Comparison of ENCODE assay signal across 31 cellular contexts in the genomic region with DNA sequence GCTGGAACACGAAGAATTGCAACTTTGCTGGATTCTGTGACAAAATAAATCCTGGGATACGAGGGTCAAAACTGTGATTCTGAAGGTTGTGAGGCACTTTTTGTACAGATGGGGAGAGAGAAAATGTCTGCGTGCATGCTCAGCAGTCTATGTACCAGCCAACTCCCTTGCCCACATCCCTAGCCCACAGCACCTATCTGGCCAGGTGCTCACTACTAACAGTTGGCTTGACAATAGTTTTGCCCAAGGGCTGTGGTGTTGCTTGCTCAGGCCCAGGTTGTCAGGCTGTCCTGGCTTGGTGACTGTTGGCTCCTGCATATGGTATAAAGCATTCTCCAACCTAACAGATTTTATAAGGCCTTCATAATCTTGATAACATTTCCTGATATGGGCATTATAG.
"Had no signal": no experiment of that assay in that cellular context is flagged by ENCODE, and none has a peak within 500 bp of the region (broad histone marks: within the 10 kb centered on the region; RNA-seq: fewer than 3 reads in every experiment).

No MANE protein-coding gene starts in this region.

- FAIRE-seq: endometrium, kidney had no signal

- H3K4me1 Mint-ChIP-seq: endodermal cell; immature natural killer cell; mesothelial cell of epicardium; naive B cell; naive thymus-derived CD8-positive, alpha-beta T cell had no signal

- DNase-seq: colonic mucosa; cortex of kidney; effector CD8-positive, alpha-beta T cell; effector memory CD8-positive, alpha-beta T cell; endodermal cell; erythroblast; esophagus squamous epithelium; foreskin fibroblast; foreskin melanocyte; gastrocnemius medialis; glutamatergic neuron; head of caudate nucleus; heart right ventricle; hippocampal formation; immature natural killer cell; islet precursor cell; kidney; kidney glomerular epithelial cell; left cardiac atrium; left lung; left ventricle myocardium superior; lower lobe of right lung; mesenchymal stem cell; mucosa of descending colon; naive B cell; naive thymus-derived CD8-positive, alpha-beta T cell had no signal

- H3K27ac ChIP-seq: colonic mucosa, epithelial cell of prostate, esophagus squamous epithelium, gastrocnemius medialis, heart right ventricle, left lung, lower lobe of right lung had no signal

- H3K9me3 ChIP-seq: colonic mucosa, esophagus squamous epithelium, gastrocnemius medialis, lower lobe of right lung, mucosa of descending colon had no signal

- H3K36me3 Mint-ChIP-seq: immature natural killer cell; mesothelial cell of epicardium; naive B cell; naive thymus-derived CD8-positive, alpha-beta T cell had no signal

- H3K4me1 ChIP-seq: colonic mucosa, esophagus squamous epithelium, gastrocnemius medialis, heart right ventricle, left lung, lower lobe of right lung had no signal

- ATAC-seq: effector memory CD8-positive, alpha-beta T cell; esophagus mucosa; gastrocnemius medialis; heart right ventricle; left cardiac atrium; left lung; left ventricle myocardium superior; lower lobe of right lung; mucosa of descending colon; naive thymus-derived CD8-positive, alpha-beta T cell had no signal

- H3K4me3 Mint-ChIP-seq: dendritic cell treated with granulocyte-macrophage colony-stimulating factor and Interleukin-4, amounts not matched to agents 40 ng/mL and 50 ng/mL, for 4 days; effector memory CD8-positive, alpha-beta T cell; endodermal cell; immature natural killer cell; mesothelial cell of epicardium; naive B cell; naive thymus-derived CD8-positive, alpha-beta T cell had no signal

- H3K27me3 Mint-ChIP-seq: dendritic cell treated with granulocyte-macrophage colony-stimulating factor and Interleukin-4, amounts not matched to agents 40 ng/mL and 50 ng/mL, for 4 days; effector memory CD8-positive, alpha-beta T cell; naive B cell had no signal

- H3K36me3 ChIP-seq: colonic mucosa, esophagus squamous epithelium, gastrocnemius medialis, heart right ventricle, left lung, lower lobe of right lung had no signal

- H3K27ac Mint-ChIP-seq: dendritic cell treated with granulocyte-macrophage colony-stimulating factor and Interleukin-4, amounts not matched to agents 40 ng/mL and 50 ng/mL, for 4 days; effector memory CD8-positive, alpha-beta T cell; endodermal cell; immature natural killer cell; mesothelial cell of epicardium; naive B cell; naive thymus-derived CD8-positive, alpha-beta T cell had no signal

- H3K27me3 ChIP-seq: colonic mucosa, esophagus squamous epithelium, gastrocnemius medialis, heart right ventricle, left lung had no signal

- H3K4me3 ChIP-seq: colonic mucosa, esophagus squamous epithelium, gastrocnemius medialis, heart right ventricle, left lung, lower lobe of right lung, mucosa of descending colon had no signal
